Comparison of ENCODE assay signal across 7 cellular contexts in genomic region chr16:25494292-25494691, GRCh38.
"Had no signal": no experiment of that assay in that cellular context is flagged by ENCODE, and none has a peak within 500 bp of the region (broad histone marks: within the 10 kb centered on the region; RNA-seq: fewer than 3 reads in every experiment).

No MANE protein-coding gene starts in this region.

- H2AFZ ChIP-seq: GM23338 had no signal

- H3K4me3 ChIP-seq: GM23338 had no signal

- H3K4me2 ChIP-seq: GM23338 had no signal

- ATAC-seq: GM23338 had no signal

- FAIRE-seq: H1, H54, HTR-8/SVneo had no signal

- DNase-seq: H9, HCEC 1CT, KBM-7 had no signal
